Comparison of ENCODE assay signal across 23 cellular contexts in genomic region chr13:76764916-76765315, GRCh38.
A peak's percentile ranks its signal among the peaks of the same experiment; 100 is the strongest.
DNase-seq lines count a peak whose midpoint lies in the region; ATAC-seq, FAIRE-seq and TF ChIP-seq lines count a peak whose summit lies in the region.
"Had no signal": no experiment of that assay in that cellular context is flagged by ENCODE, and none has a peak within 500 bp of the region (broad histone marks: within the 10 kb centered on the region; RNA-seq: fewer than 3 reads in every experiment).

No MANE protein-coding gene starts in this region.

- peak overlapping the region in 9 of 12 donors; percentile 2 to 31 (median 25) for H3K4me3 ChIP-seq in heart left ventricle
- no peak overlapping the region for H3K4me3 ChIP-seq in endothelial cell of umbilical vein (replicated peaks in 1 of 3; ENCODE audit: insufficient read depth in 1 of 3, low read depth in 1 of 3, low read length in 3 of 3)
- H3K4me3 ChIP-seq in osteoblast (ENCODE audit: insufficient read depth, low read length) = no peak overlapping the region
- H3K4me3 ChIP-seq in suprapubic skin = no peak overlapping the region
- H3K4me3 ChIP-seq: colonic mucosa, MG63, tibial artery had no signal

- DNase-seq in heart left ventricle (no peak), cardiac septum (ENCODE audit: low spot score) (no peak), endothelial cell of umbilical vein (ENCODE audit: low read depth, low spot score) (no peak), osteoblast (ENCODE audit: insufficient read length, low spot score, missing footprints) (no peak), suprapubic skin (ENCODE audit: low spot score in 2 of 2) (no peak), germinal center (ENCODE audit: low spot score) (no peak)
- DNase-seq: activated CD4-positive, alpha-beta T cell treated with anti-CD3 and anti-CD28 coated beads, Interleukin-2, amount 50 U/mL, for 4 hours; activated CD4-positive, CD25-positive, alpha-beta regulatory T cell; activated naive CD4-positive, alpha-beta T cell treated with anti-CD3 and anti-CD28 coated beads, Interleukin-2, amount 10 ng/mL, durations not matched to agents 7 days and 5 days; CD8-positive, alpha-beta memory T cell; GOT3; islet precursor cell; NCI-H345; NCI-H82; T-helper 1 cell had no signal

- no peak for ATAC-seq in heart left ventricle
- ATAC-seq in HG02759 (IDR thresholded peaks at IDR 0.05; ENCODE audit: unreplicated experiment) = no peak
- ATAC-seq in HG02852 (IDR thresholded peaks at IDR 0.05; ENCODE audit: unreplicated experiment) = no peak

- H3K36me3 ChIP-seq in heart left ventricle = no peaks in the 10 kb centered on the region
- no peaks in the 10 kb centered on the region for H3K36me3 ChIP-seq in endothelial cell of umbilical vein (ENCODE audit: control insufficient read depth in 2 of 2, extremely low read depth in 1 of 2, insufficient read depth in 2 of 2, low read length in 2 of 2)
- no peaks in the 10 kb centered on the region for H3K36me3 ChIP-seq in osteoblast (ENCODE audit: insufficient read depth, low read length)
- H3K36me3 ChIP-seq in suprapubic skin = no peaks in the 10 kb centered on the region
- H3K36me3 ChIP-seq: brain microvascular endothelial cell, colonic mucosa, MG63, tibial artery had no signal

- H3K27ac ChIP-seq in heart left ventricle = peak overlapping the region; percentile 56 to 86 (median 75)
- peak overlapping the region; percentile 37 for H3K27ac ChIP-seq in endothelial cell of umbilical vein (ENCODE audit: insufficient read depth, low read depth, low read length)
- H3K27ac ChIP-seq in osteoblast (ENCODE audit: low read depth, low read length) = no peak overlapping the region
- H3K27ac ChIP-seq in suprapubic skin = peak overlapping the region; percentile 61
- H3K27ac ChIP-seq: brain microvascular endothelial cell, colonic mucosa, tibial artery had no signal

- H2AFZ ChIP-seq in endothelial cell of umbilical vein (ENCODE audit: low read depth, low read length) (peak overlapping the region; percentile 2), osteoblast (ENCODE audit: low read length) (peak overlapping the region; percentile 17)

- dilution Hi-C loops in endothelial cell of umbilical vein (cut with MboI; ENCODE audit: extremely low pct_ligation_motif_present, low sequenced_read_pairs) = no loop called here

- no peak for TF ChIP-seq CTCF in heart left ventricle (IDR thresholded peaks at IDR 0.05)
- no peak for TF ChIP-seq CTCF in endothelial cell of umbilical vein (IDR thresholded peaks at IDR 0.05; ENCODE audit: extremely low read depth in 1 of 2, insufficient read depth in 1 of 2, low read depth in 1 of 2, low read length in 2 of 2)
- no peak for TF ChIP-seq CTCF in osteoblast (IDR thresholded peaks at IDR 0.05; ENCODE audit: extremely low read depth, low read depth, low read length)
- TF ChIP-seq CTCF in suprapubic skin (IDR thresholded peaks at IDR 0.05) = no peak

- H3K4me2 ChIP-seq in endothelial cell of umbilical vein (ENCODE audit: insufficient read depth, low read length) = no peak overlapping the region
- no peak overlapping the region for H3K4me2 ChIP-seq in osteoblast (ENCODE audit: insufficient read depth, low read length)

- H3K27me3 ChIP-seq in heart left ventricle (no peaks in the 10 kb centered on the region), endothelial cell of umbilical vein (ENCODE audit: control insufficient read depth in 2 of 2, insufficient read depth in 2 of 2, low read length in 2 of 2) (no peaks in the 10 kb centered on the region), osteoblast (ENCODE audit: insufficient read depth, low read length) (peaks cover 3% of the 10 kb centered on the region), suprapubic skin (no peaks in the 10 kb centered on the region)
- H3K27me3 ChIP-seq: brain microvascular endothelial cell, colonic mucosa, MG63, tibial artery had no signal

- TF ChIP-seq POLR2A in heart left ventricle (IDR thresholded peaks at IDR 0.05) (no peak), endothelial cell of umbilical vein (IDR thresholded peaks at IDR 0.05; ENCODE audit: low read depth, low read length) (no peak), suprapubic skin (IDR thresholded peaks at IDR 0.05) (no peak)

- intact Hi-C loops in heart left ventricle (cut with DNase I) (loop anchor here in 3 of 10 donors (1.0 to 10.0 kb wide), 3 partner anchors 42 to 121 kb away; partner anchors contain the start of gene KCTD12 (in 3 of the 3)), cardiac septum (cut with DNase I) (loop anchor here (5.0 kb wide), 1 partner anchor 52 kb away; no protein-coding TSS in a partner anchor), endothelial cell of umbilical vein (cut with micrococcal nuclease) (loop anchor here (1.0 kb wide), 1 partner anchor 42 kb away; no protein-coding TSS in a partner anchor)

- no peak for TF ChIP-seq EP300 in suprapubic skin (IDR thresholded peaks at IDR 0.05)

- peaks cover 0 to 38% (median 16%) of the 10 kb centered on the region in 12 donors for H3K4me1 ChIP-seq in heart left ventricle
- H3K4me1 ChIP-seq in endothelial cell of umbilical vein (ENCODE audit: control insufficient read depth, extremely low read depth, insufficient read depth, low read length) = peaks cover 24% of the 10 kb centered on the region
- H3K4me1 ChIP-seq in osteoblast (ENCODE audit: insufficient read depth, low read length) = peaks cover 5% of the 10 kb centered on the region
- H3K4me1 ChIP-seq in suprapubic skin = peaks cover 25% of the 10 kb centered on the region
- H3K4me1 ChIP-seq: colonic mucosa had no signal

- H3K79me2 ChIP-seq in endothelial cell of umbilical vein (ENCODE audit: control insufficient read depth, insufficient read depth, low read length) = no peaks in the 10 kb centered on the region
- H3K79me2 ChIP-seq in osteoblast (ENCODE audit: insufficient read depth, low read length) = no peaks in the 10 kb centered on the region

- no peak overlapping the region for H3K9ac ChIP-seq in endothelial cell of umbilical vein (replicated peaks; ENCODE audit: extremely low read depth, insufficient read depth, low read length)

- no peaks in the 10 kb centered on the region for H4K20me1 ChIP-seq in endothelial cell of umbilical vein (replicated peaks; ENCODE audit: control insufficient read depth, extremely low read depth, insufficient read depth, low read length)
- H4K20me1 ChIP-seq in osteoblast (ENCODE audit: insufficient read depth, low read length) = no peaks in the 10 kb centered on the region

- CTCF ChIA-PET in endothelial cell of umbilical vein (lab: Charles Lee) = interaction anchor here (1.3 kb wide), 1 partner anchor 119 kb away, joined by 3 read pairs; no protein-coding TSS in a partner anchor

- H3K9me3 ChIP-seq in heart left ventricle = no peaks in the 10 kb centered on the region
- H3K9me3 ChIP-seq in endothelial cell of umbilical vein (replicated peaks; ENCODE audit: control insufficient read depth, insufficient read depth, low read length) = no peaks in the 10 kb centered on the region
- no peaks in the 10 kb centered on the region for H3K9me3 ChIP-seq in osteoblast (ENCODE audit: low read depth, low read length)
- H3K9me3 ChIP-seq in suprapubic skin = no peaks in the 10 kb centered on the region
- H3K9me3 ChIP-seq: colonic mucosa, MG63, tibial artery had no signal

- no peak for FAIRE-seq in endothelial cell of umbilical vein (lab: Jason Lieb, UNC)
- FAIRE-seq: A204.1, HTR-8/SVneo had no signal

- H3K9me1 ChIP-seq in endothelial cell of umbilical vein (replicated peaks; ENCODE audit: control insufficient read depth, extremely low read depth, insufficient read depth, low read length) = no peaks in the 10 kb centered on the region

- BruUV-seq in endothelial cell of umbilical vein (replicated peaks; lab: Mats Ljungman, UMichigan) = TSS peak; percentile 42

- POLR2A ChIA-PET in endothelial cell of umbilical vein (lab: Charles Lee) = no interaction called here

- WGBS in heart left ventricle, 4 donors = 80 to 94% (median 89%) methylated on average over 1 of the region's 1 CpG
- 100% methylated on average over 1 of the region's 1 CpG for WGBS in suprapubic skin

TF ChIP-seq in endothelial cell of umbilical vein, 7 proteins besides CTCF, POLR2A, EP300 and RAD21:
- TF ChIP-seq FOS (IDR thresholded peaks at IDR 0.05; ENCODE audit: borderline replicate concordance, insufficient read depth, low read length) (no peak), POLR2AphosphoS5 (IDR thresholded peaks at IDR 0.05; ENCODE audit: insufficient read depth, low read depth, low read length) (no peak), GATA2 (IDR thresholded peaks at IDR 0.05; ENCODE audit: insufficient read depth, insufficient read length, low read depth, low read length) (no peak), MYC (IDR thresholded peaks at IDR 0.05; ENCODE audit: low read depth, low read length) (no peak), JUN (IDR thresholded peaks at IDR 0.05; ENCODE audit: borderline replicate concordance, insufficient read depth, insufficient read length, low read depth) (no peak), EZH2 (IDR thresholded peaks at IDR 0.05; ENCODE audit: borderline replicate concordance, low read depth, low read length, severe bottlenecking) (no peak)
- TF ChIP-seq, protein P1, sequence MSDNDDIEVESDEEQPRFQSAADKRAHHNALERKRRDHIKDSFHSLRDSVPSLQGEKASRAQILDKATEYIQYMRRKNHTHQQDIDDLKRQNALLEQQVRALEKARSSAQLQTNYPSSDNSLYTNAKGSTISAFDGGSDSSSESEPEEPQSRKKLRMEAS (IDR thresholded peaks at IDR 0.05; ENCODE audit: insufficient read depth, insufficient read length) = no peak
TF ChIP-seq in endothelial cell of umbilical vein: peak in this region for 0.

Comparison
In these comparisons a context has a peak if more than half of its experiments do, and no peak if none do; other contexts are left out.
1. H3K4me3 ChIP-seq: peak in heart left ventricle (9 of 12); none in endothelial cell of umbilical vein (0 of 3), osteoblast (single experiment) and suprapubic skin (single experiment).